Comparison of ENCODE assay signal across 1 cellular context in the genomic region with DNA sequence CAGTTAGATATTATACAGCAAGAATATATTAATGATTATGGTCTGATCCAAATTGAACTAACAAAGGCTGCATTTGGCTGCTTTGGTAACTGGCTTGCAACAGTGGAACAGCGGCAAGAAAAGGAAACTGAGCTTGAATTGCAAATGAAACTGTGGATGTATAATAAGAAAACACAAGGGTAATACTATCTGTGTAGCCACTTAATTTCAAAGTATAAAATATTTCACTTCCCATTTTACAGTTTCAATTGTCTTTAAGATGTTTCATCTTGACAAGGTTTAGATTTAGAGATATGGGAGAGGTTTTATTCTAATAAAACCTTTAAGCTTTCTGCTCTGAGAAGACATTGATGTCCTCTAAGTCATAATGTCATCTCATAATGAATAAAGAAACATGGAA.
TF ChIP-seq lines count a peak whose summit lies in the region.

No MANE protein-coding gene starts in this region.

TF ChIP-seq in HepG2, 621 proteins besides CTCF, POLR2A, EP300 and RAD21:
- no peak for TF ChIP-seq ZNF354B (CRISPR knock-in tag; IDR thresholded peaks at IDR 0.05)
- no peak for TF ChIP-seq KDM4B (CRISPR knock-in tag; IDR thresholded peaks at IDR 0.05)
- TF ChIP-seq ZFP36L1 (CRISPR knock-in tag; IDR thresholded peaks at IDR 0.05) = no peak
- TF ChIP-seq, protein P1, sequence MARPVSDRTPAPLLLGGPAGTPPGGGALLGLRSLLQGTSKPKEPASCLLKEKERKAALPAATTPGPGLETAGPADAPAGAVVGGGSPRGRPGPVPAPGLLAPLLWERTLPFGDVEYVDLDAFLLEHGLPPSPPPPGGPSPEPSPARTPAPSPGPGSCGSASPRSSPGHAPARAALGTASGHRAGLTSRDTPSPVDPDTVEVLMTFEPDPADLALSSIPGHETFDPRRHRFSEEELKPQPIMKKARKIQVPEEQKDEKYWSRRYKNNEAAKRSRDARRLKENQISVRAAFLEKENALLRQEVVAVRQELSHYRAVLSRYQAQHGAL (CRISPR knock-in tag; IDR thresholded peaks at IDR 0.05; ENCODE audit: not compliant biosample characterization) = no peak
- TF ChIP-seq ATF2 (CRISPR knock-in tag; IDR thresholded peaks at IDR 0.05) = no peak
- TF ChIP-seq ZNF343 (CRISPR knock-in tag; IDR thresholded peaks at IDR 0.05) = no peak
- no peak for TF ChIP-seq SP4 (CRISPR knock-in tag; IDR thresholded peaks at IDR 0.05)
